8 cellular contexts compared by ENCODE assay signal in the genomic region with DNA sequence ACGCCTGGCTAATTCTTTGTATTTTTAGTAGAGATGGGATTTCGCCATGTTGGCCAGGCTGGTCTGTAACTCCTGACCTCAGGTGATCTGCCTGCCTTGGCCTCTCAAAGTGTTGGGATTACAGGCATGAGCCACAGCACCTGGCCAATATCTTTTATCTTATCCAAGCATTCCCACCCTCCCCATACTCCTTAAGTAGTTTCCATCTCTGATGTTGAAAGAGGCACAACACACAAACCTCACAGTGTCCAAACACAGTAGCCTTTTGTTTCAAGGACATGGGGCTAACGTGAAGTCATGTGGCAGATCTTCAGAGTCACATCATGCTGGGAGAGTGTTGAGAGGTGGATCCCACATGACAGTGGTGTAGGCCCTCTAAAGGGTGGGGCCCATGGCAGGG. TPM values are rescaled to one million over a fixed set of nuclear protein-coding genes. Genes with fewer than 3 reads are reported as not detected.
A peak's percentile ranks its signal among the peaks of the same experiment; 100 is the strongest.
DNase-seq lines count a peak whose midpoint lies in the region; ATAC-seq, FAIRE-seq and TF ChIP-seq lines count a peak whose summit lies in the region.
"Not testable (repeated sequence)": the region's sequence is repeated elsewhere in the genome, so short reads cannot be mapped to it uniquely, and the experiment has no call there.
"Had no signal": no experiment of that assay in that cellular context is flagged by ENCODE, and none has a peak within 500 bp of the region (broad histone marks: within the 10 kb centered on the region; RNA-seq: fewer than 3 reads in every experiment).

No MANE protein-coding gene starts in this region.

- TF ChIP-seq POLR2A in K562 (conservative IDR thresholded peaks at IDR 0.05) = not testable (repeated sequence)

- DNase-seq in H9; K562 (ENCODE audit: extremely low read depth in 1 of 4, low spot score in 3 of 4): not testable (repeated sequence)
- DNase-seq in dorsolateral prefrontal cortex = peak in 1 of 10 donors; percentile 56
- peak; percentile 20 for DNase-seq in hepatocyte (ENCODE audit: low spot score)
- DNase-seq in medulla oblongata (ENCODE audit: extremely low spot score) = peak; percentile 79
- DNase-seq in pons (ENCODE audit: low spot score) = peak; percentile 87

- H2AK5ac ChIP-seq in H9 (ENCODE audit: insufficient read length, low read length) = peak overlapping the region; percentile 8

- not testable (repeated sequence) for H3K4me1 ChIP-seq in H9 (ENCODE audit: insufficient read depth, low read length); K562 (replicated peaks in 1 of 2; ENCODE audit: control insufficient read depth in 2 of 2, insufficient read depth in 2 of 2, low read length in 2 of 2); hepatocyte (ENCODE audit: insufficient read depth)

- H2AFZ ChIP-seq in H9 (ENCODE audit: low read length); hepatocyte: not testable (repeated sequence)
- H2AFZ ChIP-seq in K562 (ENCODE audit: low read depth, low read length) = peak overlapping the region; percentile 18

- H3K4me3 Mint-ChIP-seq in H9 = not testable (repeated sequence)

- H4K5ac ChIP-seq in H9 (ENCODE audit: insufficient read length, low read depth, low read length) = peak overlapping the region; percentile 60

- not testable (repeated sequence) for H2BK5ac ChIP-seq in H9 (ENCODE audit: insufficient read length, low read length)

- not testable (repeated sequence) for H3K4me2 ChIP-seq in H9 (ENCODE audit: insufficient read depth, insufficient read length, low read length); K562 (ENCODE audit: insufficient read depth, low read length); hepatocyte

- not testable (repeated sequence) for H3K27ac ChIP-seq in H9 (ENCODE audit: insufficient read length, low read depth, low read length); K562 (ENCODE audit: extremely low read depth, low read depth, low read length)
- H3K27ac ChIP-seq in dorsolateral prefrontal cortex (peak overlapping the region; percentile 44 to 96 (median 87)), hepatocyte (peak overlapping the region; percentile 74), temporal lobe (ENCODE audit: low read depth, low read length) (peak overlapping the region; percentile 89)

- not testable (repeated sequence) for H3K9ac ChIP-seq in H9 (ENCODE audit: extremely low read depth, insufficient read length, low read length); K562 (ENCODE audit: insufficient read depth in 1 of 2, low read depth in 2 of 2, low read length in 2 of 2)

- TF ChIP-seq EP300 in K562 (IDR thresholded peaks at IDR 0.05; ENCODE audit: low read length) = not testable (repeated sequence)

- H2BK120ac ChIP-seq in H9 (ENCODE audit: low read depth, low read length, poor library complexity, severe bottlenecking) = not testable (repeated sequence)

- H3K4me3 ChIP-seq in K562, hepatocyte: not testable (repeated sequence)
- peak overlapping the region in 5 of 59 donors; percentile 5 to 21 (median 7) for H3K4me3 ChIP-seq in dorsolateral prefrontal cortex

- TF ChIP-seq CTCF in H9 (conservative IDR thresholded peaks at IDR 0.05); K562 (IDR thresholded peaks at IDR 0.05 in 2 of 3, conservative IDR thresholded peaks at IDR 0.05 in 1 of 3; ENCODE audit: insufficient read depth in 2 of 3, low read depth in 1 of 3, low read length in 3 of 3); dorsolateral prefrontal cortex (IDR thresholded peaks at IDR 0.05 in 54 of 56, conservative IDR thresholded peaks at IDR 0.05 in 2 of 56; ENCODE audit: low read depth in 1 of 56, partially characterized antibody in 56 of 56); hepatocyte (IDR thresholded peaks at IDR 0.05; ENCODE audit: poor library complexity): not testable (repeated sequence)

- H2BK15ac ChIP-seq in H9 (ENCODE audit: low read depth, low read length) = not testable (repeated sequence)

- intact Hi-C loops in K562 (cut with micrococcal nuclease); dorsolateral prefrontal cortex (cut with DNase I): not testable (repeated sequence)

- H4K91ac ChIP-seq in H9 (ENCODE audit: insufficient read length, low read depth, low read length) = not testable (repeated sequence)

- H3K36me3 Mint-ChIP-seq in H9 (ENCODE audit: insufficient read depth in 1 of 3, low read depth in 3 of 3) = not testable (repeated sequence)

- BruUV-seq in K562 (replicated peaks; lab: Mats Ljungman, UMichigan) = not testable (repeated sequence)

- not testable (repeated sequence) for H3K56ac ChIP-seq in H9 (ENCODE audit: insufficient read length, low read depth, low read length)

- H3K27ac Mint-ChIP-seq in H9 = peak overlapping the region in 1 of 3 experiments; percentile 43; a peak in 1 of 7 replicates

- in situ Hi-C loops in K562 (cut with MboI) = not testable (repeated sequence)

- not testable (repeated sequence) for H3K23me2 ChIP-seq in H9 (ENCODE audit: insufficient read length, low read depth, low read length, poor library complexity, severe bottlenecking)

- H3K18ac ChIP-seq in H9 (ENCODE audit: insufficient read length, low read depth, low read length) = not testable (repeated sequence)

- not testable (repeated sequence) for H2BK20ac ChIP-seq in H9 (ENCODE audit: low read depth, low read length, poor library complexity, severe bottlenecking)

- H4K8ac ChIP-seq in H9 (replicated peaks; ENCODE audit: insufficient read length, low read depth, low read length) = not testable (repeated sequence)

- not testable (repeated sequence) for H3K14ac ChIP-seq in H9 (ENCODE audit: insufficient read depth, low read length)

- H4K20me1 ChIP-seq in H9 (ENCODE audit: control insufficient read depth, insufficient read depth, insufficient read length); K562 (replicated peaks; ENCODE audit: control insufficient read depth, insufficient read depth, low read length); hepatocyte (ENCODE audit: insufficient read depth, poor library complexity, severe bottlenecking): not testable (repeated sequence)

- not testable (repeated sequence) for H3K23ac ChIP-seq in H9 (ENCODE audit: insufficient read length, low read depth, low read length)

- ATAC-seq in K562 = peak; percentile 52

- not testable (repeated sequence) for FAIRE-seq in K562 (lab: Jason Lieb, UNC)

- peaks cover 0 to 10% of the 10 kb centered on the region in 2 experiments; a peak in 2 of 5 replicates for H3K9me3 Mint-ChIP-seq in H9

- not testable (repeated sequence) for H3K4ac ChIP-seq in H9 (ENCODE audit: low read depth, low read length)

- not testable (repeated sequence) for H3K36me3 ChIP-seq in K562 (ENCODE audit: control insufficient read depth, insufficient read depth, low read length); hepatocyte (replicated peaks; ENCODE audit: insufficient read depth, low read depth)

- TF ChIP-seq RAD21 in K562 (CRISPR knock-in tag; conservative IDR thresholded peaks at IDR 0.05 in 1 of 2, IDR thresholded peaks at IDR 0.05 in 1 of 2) = not testable (repeated sequence)

- POLR2A ChIA-PET in K562 (lab: Yijun Ruan, JAX) = not testable (repeated sequence)

- H3K4me1 Mint-ChIP-seq in H9 = not testable (repeated sequence)

- not testable (repeated sequence) for H3T11ph ChIP-seq in H9 (ENCODE audit: low read length)

- H3K79me1 ChIP-seq in H9 (ENCODE audit: insufficient read depth, low read depth, low read length, poor library complexity, severe bottlenecking) = not testable (repeated sequence)

- H3K27me3 ChIP-seq in H9 (ENCODE audit: insufficient read depth, low read length); K562 (ENCODE audit: control insufficient read depth in 2 of 2, insufficient read depth in 2 of 2, low read length in 2 of 2); dorsolateral prefrontal cortex; hepatocyte: not testable (repeated sequence)

- H3K79me2 ChIP-seq in H9 (ENCODE audit: insufficient read depth, low read length); K562 (ENCODE audit: control insufficient read depth, insufficient read depth, low read length); hepatocyte: not testable (repeated sequence)

- not testable (repeated sequence) for H3K9me3 ChIP-seq in H9 (ENCODE audit: control insufficient read depth, low read depth, low read length); hepatocyte (ENCODE audit: low read depth)
- H3K9me3 ChIP-seq in K562 (replicated peaks; ENCODE audit: control insufficient read depth, insufficient read depth, low read depth, low read length) = peaks cover 12% of the 10 kb centered on the region

- H3K9me1 ChIP-seq in K562 (ENCODE audit: control insufficient read depth, insufficient read depth, low read length) = not testable (repeated sequence)

- no CpG with 5 or more reads among the region's 3 CpGs for WGBS in H9 (ENCODE audit: extremely low coverage, insufficient read length, low lambda C conversion rate)
- WGBS in K562 (ENCODE audit: insufficient coverage, low coverage, missing lambda C conversion rate) = 48% methylated on average over 2 of the region's 3 CpGs
- 77% methylated on average over 3 of the region's 3 CpGs for whole genome bisulfite sequencing in hepatocyte (ENCODE audit: low lambda C conversion rate, missing lambda C conversion rate)

- not testable (repeated sequence) for H2BK12ac ChIP-seq in H9 (ENCODE audit: insufficient read length, low read depth, low read length)

- H3K27me3 Mint-ChIP-seq in H9 (ENCODE audit: low read depth) = not testable (repeated sequence)

- CTCF ChIA-PET in K562 (lab: Yijun Ruan, JAX; ENCODE audit: low intra/inter-chr PET ratio) = not testable (repeated sequence)

- H3K9me2 ChIP-seq in hepatocyte (replicated peaks; ENCODE audit: insufficient read depth) = not testable (repeated sequence)

RNA-seq across cellular contexts. Expression of a gene that starts 10.8 kb away (rescaled TPM):
- total RNA-seq in H9 (2021) (0.26 and 0.64 TPM in 2 replicates), K562 (2014; rRNA removed) (0.09 and 0.20 TPM in 2 replicates), K562 (2014; rRNA removed; fragmentation: Illumina TruSeq; extraction: Trizol) (0.10 and 0.11 TPM in 2 replicates), K562 (2015; rRNA removed; fragmentation: Illumina TruSeq; extraction: Trizol) (0.11 and 0.15 TPM in 2 replicates), K562 (2021) (0.16 and 0.20 TPM in 2 replicates), dorsolateral prefrontal cortex (10 to 100 TPM in 2 of 120 experiments, 1 to 10 TPM in 118; 2.2 to 10.5 (median 5.3) TPM), hepatocyte (0.83 and 1.6 TPM in 2 replicates), temporal lobe (10.6 TPM)
- total RNA-seq in K562 (2011; cell fraction: chromatin; rRNA removed; ENCODE audit: low replicate concordance) = 0.32 and 0.49 TPM in 2 replicates
- total RNA-seq in K562 (2011; cell fraction: nucleolus; rRNA removed) = 0.17 TPM in 1 of 2 replicates, not detected in the other
- total RNA-seq in K562 (2011; cell fraction: nucleoplasm; rRNA removed) = 0.51 and 0.99 TPM in 2 replicates
- polyA plus RNA-seq in K562 (2011; rRNA removed) (0.43 and 0.86 TPM in 2 replicates), K562 (2014; fragmentation: Illumina TruSeq; extraction: Trizol) (0.09 TPM in 1 of 2 replicates, not detected in the other), K562 (2014; fragmentation: Nextera tagmentation; extraction: Ambion mirVana) (under 1 TPM in 1 of 2 experiments, not detected in 1; 0.07 TPM), K562 (2014; rRNA removed) (0.04 and 0.54 TPM in 2 replicates), hepatocyte (0.57 and 0.66 TPM in 2 replicates)
- 0.27 and 0.31 TPM in 2 replicates for polyA plus RNA-seq in K562 (2011; cell fraction: cytosol; rRNA removed)
- 0.83 and 1.0 TPM in 2 replicates for polyA plus RNA-seq in K562 (2011; cell fraction: nucleus; rRNA removed)
- 0.10 and 0.17 TPM in 2 replicates for polyA plus RNA-seq in K562 (2012)
- polyA minus RNA-seq in K562 (2011; rRNA and poly(A)+ RNA removed) = 0.87 and 1.1 TPM in 2 replicates
- polyA minus RNA-seq in K562 (2011; cell fraction: cytosol; rRNA and poly(A)+ RNA removed) = not detected in 2 replicates
- polyA minus RNA-seq in K562 (2011; cell fraction: nucleus; rRNA and poly(A)+ RNA removed) = 0.27 and 0.44 TPM in 2 replicates
- total RNA-seq: CD4-positive, alpha-beta memory T cell had no signal
- polyA plus RNA-seq: CD4-positive, alpha-beta memory T cell had no signal

RNA-seq across cellular contexts. Expression of a gene that starts 11.7 kb away (rescaled TPM):
- total RNA-seq in H9 (2021) (114 and 116 TPM in 2 replicates), K562 (2014; rRNA removed) (221 and 225 TPM in 2 replicates), K562 (2014; rRNA removed; fragmentation: Illumina TruSeq; extraction: Trizol) (237 and 280 TPM in 2 replicates), K562 (2015; rRNA removed; fragmentation: Illumina TruSeq; extraction: Trizol) (195 and 204 TPM in 2 replicates), K562 (2021) (252 and 275 TPM in 2 replicates), dorsolateral prefrontal cortex (100 to 1,000 TPM in 27 of 120 experiments, 10 to 100 TPM in 93; 45.5 to 124 (median 88.3) TPM), hepatocyte (216 and 220 TPM in 2 replicates), temporal lobe (17.5 TPM)
- total RNA-seq in K562 (2011; cell fraction: chromatin; rRNA removed; ENCODE audit: low replicate concordance) = 31.7 and 33.4 TPM in 2 replicates
- total RNA-seq in K562 (2011; cell fraction: nucleolus; rRNA removed) = 55.9 and 65.0 TPM in 2 replicates
- total RNA-seq in K562 (2011; cell fraction: nucleoplasm; rRNA removed) = 52.1 and 63.5 TPM in 2 replicates
- polyA plus RNA-seq in K562 (2011; rRNA removed) (401 and 592 TPM in 2 replicates), K562 (2014; fragmentation: Illumina TruSeq; extraction: Trizol) (283 and 333 TPM in 2 replicates), K562 (2014; fragmentation: Nextera tagmentation; extraction: Ambion mirVana) (100 to 1,000 TPM; 136 to 205 TPM), K562 (2014; rRNA removed) (315 and 359 TPM in 2 replicates), hepatocyte (292 and 328 TPM in 2 replicates)
- polyA plus RNA-seq in K562 (2011; cell fraction: cytosol; rRNA removed) = 146 and 208 TPM in 2 replicates
- polyA plus RNA-seq in K562 (2011; cell fraction: nucleus; rRNA removed) = 83.6 and 116 TPM in 2 replicates
- 188 and 273 TPM in 2 replicates for polyA plus RNA-seq in K562 (2012)
- 170 and 176 TPM in 2 replicates for polyA minus RNA-seq in K562 (2011; rRNA and poly(A)+ RNA removed)
- 104 and 123 TPM in 2 replicates for polyA minus RNA-seq in K562 (2011; cell fraction: cytosol; rRNA and poly(A)+ RNA removed)
- 32.2 and 48.5 TPM in 2 replicates for polyA minus RNA-seq in K562 (2011; cell fraction: nucleus; rRNA and poly(A)+ RNA removed)

RNA-seq across cellular contexts. Expression of a gene that starts 26.0 kb away (rescaled TPM):
- total RNA-seq in H9 (2021) = 12.0 and 14.5 TPM in 2 replicates
- total RNA-seq in K562 (2011; cell fraction: chromatin; rRNA removed; ENCODE audit: low replicate concordance) = 0.79 and 1.1 TPM in 2 replicates
- 0.79 and 1.8 TPM in 2 replicates for total RNA-seq in K562 (2011; cell fraction: nucleolus; rRNA removed)
- 1.2 and 2.1 TPM in 2 replicates for total RNA-seq in K562 (2011; cell fraction: nucleoplasm; rRNA removed)
- total RNA-seq in K562 (2014; rRNA removed) = 0.18 and 0.33 TPM in 2 replicates
- 0.29 and 0.45 TPM in 2 replicates for total RNA-seq in K562 (2014; rRNA removed; fragmentation: Illumina TruSeq; extraction: Trizol)
- total RNA-seq in K562 (2015; rRNA removed; fragmentation: Illumina TruSeq; extraction: Trizol) = 0.30 and 0.40 TPM in 2 replicates
- total RNA-seq in K562 (2021) = 0.96 and 1.4 TPM in 2 replicates
- 0.74 and 1.8 TPM in 2 replicates for polyA plus RNA-seq in K562 (2011; rRNA removed)
- polyA plus RNA-seq in K562 (2011; cell fraction: cytosol; rRNA removed) = 1.4 and 2.1 TPM in 2 replicates
- polyA plus RNA-seq in K562 (2011; cell fraction: nucleus; rRNA removed) = 0.86 and 0.92 TPM in 2 replicates
- polyA plus RNA-seq in K562 (2012) = 0.65 and 0.80 TPM in 2 replicates
- polyA plus RNA-seq in K562 (2014; fragmentation: Illumina TruSeq; extraction: Trizol) = 0.40 and 0.78 TPM in 2 replicates
- 1 to 10 TPM in 1 of 2 experiments, under 1 TPM in 1; 0.90 to 1.0 TPM for polyA plus RNA-seq in K562 (2014; fragmentation: Nextera tagmentation; extraction: Ambion mirVana)
- 1.1 and 1.7 TPM in 2 replicates for polyA plus RNA-seq in K562 (2014; rRNA removed)
- 0.27 and 0.67 TPM in 2 replicates for polyA minus RNA-seq in K562 (2011; rRNA and poly(A)+ RNA removed)
- polyA minus RNA-seq in K562 (2011; cell fraction: cytosol; rRNA and poly(A)+ RNA removed) = 0.57 and 0.82 TPM in 2 replicates
- polyA minus RNA-seq in K562 (2011; cell fraction: nucleus; rRNA and poly(A)+ RNA removed) = 0.78 and 1.8 TPM in 2 replicates
- total RNA-seq in dorsolateral prefrontal cortex = 10 to 100 TPM in 109 of 120 experiments, 1 to 10 TPM in 11; 7.2 to 31.4 (median 14.2) TPM
- total RNA-seq in hepatocyte = 2.5 and 2.7 TPM in 2 replicates
- 0.37 and 1.4 TPM in 2 replicates for polyA plus RNA-seq in hepatocyte
- total RNA-seq in temporal lobe = 1.7 TPM
